ENCODE assay signal across 13 cellular contexts in genomic region chr11:14342906-14343305, GRCh38. TPM values are rescaled to one million over a fixed set of nuclear protein-coding genes. Genes with fewer than 3 reads are reported as not detected.
DNase-seq lines count a peak whose midpoint lies in the region; ATAC-seq and TF ChIP-seq lines count a peak whose summit lies in the region.
"Had no signal": no experiment of that assay in that cellular context is flagged by ENCODE, and none has a peak within 500 bp of the region (broad histone marks: within the 10 kb centered on the region; RNA-seq: fewer than 3 reads in every experiment).

No MANE protein-coding gene starts in this region.

- peaks cover 7 to 10% (median 9%) of the 10 kb centered on the region in 3 donors for H3K36me3 Mint-ChIP-seq in immature natural killer cell

- 67 to 75% methylated on average over 1 of the region's 1 CpG for WGBS in upper lobe of left lung, 2 donors

- CTCF ChIA-PET in AG04450 (lab: Charles Lee), result interaction anchor here (1.4 to 2.2 kb wide), 6 partner anchors 18 to 112 kb away, joined by 3 to 25 read pairs (median 6); no protein-coding TSS in a partner anchor

- no peaks in the 10 kb centered on the region for H3K27me3 Mint-ChIP-seq in immature natural killer cell (ENCODE audit: low read depth in 3 of 3)

- no peak overlapping the region for H2AFZ ChIP-seq in osteoblast (ENCODE audit: low read length)

- peak overlapping the region in 2 of 6 donors; percentile 28 to 38 for H3K27ac Mint-ChIP-seq in immature natural killer cell

- TF ChIP-seq EP300 in upper lobe of left lung (IDR thresholded peaks at IDR 0.05), result no peak

- TF ChIP-seq POLR2A in upper lobe of left lung (IDR thresholded peaks at IDR 0.05), result no peak

- H3K4me1 ChIP-seq in upper lobe of left lung (peaks cover 0 to 5% (median 2%) of the 10 kb centered on the region in 4 donors), osteoblast (ENCODE audit: insufficient read depth, low read length) (peaks cover 7% of the 10 kb centered on the region)
- H3K4me1 ChIP-seq: vagina had no signal

- H4K20me1 ChIP-seq in osteoblast (ENCODE audit: insufficient read depth, low read length), result peaks cover 12% of the 10 kb centered on the region

- peak overlapping the region in 1 of 5 donors; percentile 9 for H3K4me3 Mint-ChIP-seq in immature natural killer cell

- no peak overlapping the region for H3K27ac ChIP-seq in AG04450 (ENCODE audit: low read depth, low read length)
- H3K27ac ChIP-seq in upper lobe of left lung, result no peak overlapping the region
- H3K27ac ChIP-seq in osteoblast (ENCODE audit: low read depth, low read length), result no peak overlapping the region
- H3K27ac ChIP-seq: neutrophil, SK-N-MC, vagina had no signal

- peaks cover 97% of the 10 kb centered on the region for H3K79me2 ChIP-seq in osteoblast (ENCODE audit: insufficient read depth, low read length)

- no peak overlapping the region for H3K4me2 ChIP-seq in osteoblast (ENCODE audit: insufficient read depth, low read length)

- peaks cover 0 to 7% (median 0%) of the 10 kb centered on the region in 6 donors for H3K9me3 Mint-ChIP-seq in immature natural killer cell

- peaks cover 8% of the 10 kb centered on the region for H3K9me3 ChIP-seq in AG04450 (ENCODE audit: control insufficient read depth, insufficient read depth, low read length)
- H3K9me3 ChIP-seq in upper lobe of left lung, result no peaks in the 10 kb centered on the region
- no peaks in the 10 kb centered on the region for H3K9me3 ChIP-seq in osteoblast (ENCODE audit: low read depth, low read length)
- H3K9me3 ChIP-seq: neutrophil, vagina had no signal

- peak; percentile 69 for ATAC-seq in GM19455 (IDR thresholded peaks at IDR 0.05; ENCODE audit: unreplicated experiment)
- peak; percentile 60 for ATAC-seq in HG03342 (IDR thresholded peaks at IDR 0.05; ENCODE audit: unreplicated experiment)
- ATAC-seq in upper lobe of left lung (ENCODE audit: low FRiP score in 2 of 2), result no peak

- H3K4me1 Mint-ChIP-seq in immature natural killer cell, result peaks cover 66 to 83% of the 10 kb centered on the region in 2 donors

- H3K36me3 ChIP-seq in upper lobe of left lung (no peaks in the 10 kb centered on the region), osteoblast (ENCODE audit: insufficient read depth, low read length) (no peaks in the 10 kb centered on the region)
- H3K36me3 ChIP-seq: neutrophil, vagina had no signal

- POLR2A ChIA-PET in AG04450 (lab: Yijun Ruan, JAX), result interaction anchor here (0.8 kb wide), 1 partner anchor 79 kb away, joined by 5 read pairs; no protein-coding TSS in a partner anchor

- H3K4me3 ChIP-seq in AG04450 (ENCODE audit: low read depth, low read length) (no peak overlapping the region), upper lobe of left lung (no peak overlapping the region), osteoblast (ENCODE audit: insufficient read depth, low read length) (no peak overlapping the region)
- H3K4me3 ChIP-seq: SK-N-MC, vagina had no signal

- DNase-seq in AG04450 (ENCODE audit: low read depth, low spot score), result peak; percentile 48
- DNase-seq in epidermal melanocyte (ENCODE audit: insufficient read length, low spot score), result peak; percentile 42
- DNase-seq in upper lobe of left lung, result no peak
- no peak for DNase-seq in osteoblast (ENCODE audit: insufficient read length, low spot score, missing footprints)
- DNase-seq in medulla oblongata (ENCODE audit: extremely low spot score), result no peak
- no peak for DNase-seq in immature natural killer cell
- DNase-seq: activated CD8-positive, alpha-beta memory T cell treated with anti-CD3 and anti-CD28 coated beads, Interleukin-2, amount 50 U/mL, for 48 hours; NCI-H2171 treated with DMSO at 0.1 percent for 48 hours had no signal

- TF ChIP-seq CTCF in AG04450 (IDR thresholded peaks at IDR 0.05; ENCODE audit: low read depth, low read length) (no peak), upper lobe of left lung (IDR thresholded peaks at IDR 0.05) (no peak), osteoblast (IDR thresholded peaks at IDR 0.05; ENCODE audit: extremely low read depth, low read depth, low read length) (no peak)

- no peaks in the 10 kb centered on the region for H3K27me3 ChIP-seq in AG04450 (ENCODE audit: control insufficient read depth, insufficient read depth, low read length)
- no peaks in the 10 kb centered on the region for H3K27me3 ChIP-seq in upper lobe of left lung
- H3K27me3 ChIP-seq in osteoblast (ENCODE audit: insufficient read depth, low read length), result no peaks in the 10 kb centered on the region
- H3K27me3 ChIP-seq: neutrophil, vagina had no signal

RNA-seq across cellular contexts. Expression of gene RRAS2, which starts 16.1 kb away (rescaled TPM):
- polyA plus RNA-seq in AG04450 (2011; rRNA removed) (74.5 and 95.8 TPM in 2 replicates), immature natural killer cell (10 to 100 TPM; 66.4 to 96.4 (median 85.9) TPM)
- 21.8 and 45.0 TPM in 2 replicates for polyA minus RNA-seq in AG04450 (2011; rRNA and poly(A)+ RNA removed)
- total RNA-seq in upper lobe of left lung (10 to 100 TPM; 23.0 to 70.4 (median 40.2) TPM), osteoblast (91.1 and 101 TPM in 2 replicates)

Comparison
In these comparisons a context has a peak if more than half of its experiments do, and no peak if none do; other contexts are left out.
1. DNase-seq: peak in AG04450 (single experiment) and epidermal melanocyte (single experiment); none in upper lobe of left lung (0 of 2), osteoblast (single experiment), medulla oblongata (single experiment) and immature natural killer cell (0 of 3).
2. ATAC-seq: peak in GM19455 (single experiment) and HG03342 (single experiment); none in upper lobe of left lung (0 of 2).